17 cellular contexts compared by ENCODE assay signal in the genomic region with DNA sequence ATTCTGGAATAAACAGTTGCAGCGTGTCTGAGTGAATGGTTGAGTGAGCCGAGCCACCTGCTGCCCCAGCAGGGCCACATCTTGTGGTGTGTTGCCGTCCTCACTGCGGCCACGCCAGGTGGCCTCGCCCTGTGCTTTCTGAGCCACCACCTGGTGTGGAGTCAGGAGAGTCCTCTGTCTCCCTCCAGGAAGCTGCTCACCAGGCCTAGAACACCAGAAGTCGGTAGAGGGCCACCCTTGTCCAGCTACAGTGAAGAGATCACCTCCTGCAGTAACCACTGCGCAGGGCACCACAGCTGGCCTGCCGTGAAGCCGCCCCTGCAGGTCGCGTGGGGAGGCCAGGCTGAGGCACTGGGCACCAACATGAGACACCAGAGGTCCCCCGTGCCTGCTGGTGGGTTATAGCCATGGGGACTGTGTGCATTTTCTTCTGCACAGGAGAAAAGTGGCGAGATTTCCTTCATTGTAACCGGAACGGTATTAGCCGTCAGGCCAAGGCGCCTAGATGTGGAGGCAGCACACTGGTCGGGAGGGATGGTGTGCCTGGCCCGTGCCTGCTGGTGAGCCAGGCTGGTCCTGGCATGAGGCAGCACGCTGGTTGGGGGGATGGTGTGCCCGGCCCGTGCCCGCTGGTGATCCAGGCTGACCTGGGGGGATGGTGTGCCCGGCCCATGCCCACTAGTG. TPM values are rescaled to one million over a fixed set of nuclear protein-coding genes. Genes with fewer than 3 reads are reported as not detected.
DNase-seq lines count a peak whose midpoint lies in the region; ATAC-seq and TF ChIP-seq lines count a peak whose summit lies in the region.
"Had no signal": no experiment of that assay in that cellular context is flagged by ENCODE, and none has a peak within 500 bp of the region (broad histone marks: within the 10 kb centered on the region; RNA-seq: fewer than 3 reads in every experiment).

No MANE protein-coding gene starts in this region.

- H2BK120ac ChIP-seq in IMR-90 (ENCODE audit: low read depth, low read length) = no peak overlapping the region

- no peak overlapping the region for H4K5ac ChIP-seq in IMR-90 (ENCODE audit: low read depth, low read length)

- H3K79me1 ChIP-seq in IMR-90 (ENCODE audit: low read depth in 1 of 2, low read length in 2 of 2) = peaks cover 0 to 5% of the 10 kb centered on the region in 2 experiments; a peak in 1 of 4 replicates

- no peak overlapping the region for H3K14ac ChIP-seq in IMR-90 (replicated peaks; ENCODE audit: low read depth, low read length)

- H2BK20ac ChIP-seq in IMR-90 (ENCODE audit: low read depth, low read length) = no peak overlapping the region

- POLR2A ChIA-PET in IMR-90 (lab: Charles Lee; ENCODE audit: unreplicated experiment) = no interaction called here

- no peak overlapping the region for H3K4me3 ChIP-seq in IMR-90 (ENCODE audit: insufficient read depth, low read depth, low read length)
- no peak overlapping the region for H3K4me3 ChIP-seq in effector memory CD4-positive, alpha-beta T cell (ENCODE audit: insufficient read depth, low read depth, low read length, poor library complexity, severe bottlenecking)
- H3K4me3 ChIP-seq: body of pancreas, gastrocnemius medialis, uterus had no signal

- no peak overlapping the region for H3K18ac ChIP-seq in IMR-90 (ENCODE audit: low read depth, low read length)

- no peak overlapping the region; the same call in 1 of the 2 replicates for H2AK5ac ChIP-seq in IMR-90 (ENCODE audit: low read depth, low read length)

- no peak overlapping the region for H2BK5ac ChIP-seq in IMR-90 (ENCODE audit: low read depth, low read length, poor library complexity, severe bottlenecking)

- dilution Hi-C loops in IMR-90 (cut with HindIII; ENCODE audit: low sequenced_read_pairs, unreplicated experiment) = no loop called here

- in situ Hi-C loops in IMR-90 (cut with MboI; ENCODE audit: low sequenced_read_pairs) = no loop called here
- in situ Hi-C loops in GM13977 (cut with MboI; ENCODE audit: low pct_unique_long_range_greater_than_20kb, low sequenced_read_pairs, unreplicated experiment) = no loop called here

- no peaks in the 10 kb centered on the region for H3K27me3 ChIP-seq in IMR-90 (ENCODE audit: control insufficient read depth, insufficient read depth, low read length)
- H3K27me3 ChIP-seq in effector memory CD4-positive, alpha-beta T cell (replicated peaks; ENCODE audit: control insufficient read depth, insufficient read depth, low read length, poor library complexity, severe bottlenecking) = no peaks in the 10 kb centered on the region
- H3K27me3 ChIP-seq: body of pancreas, gastrocnemius medialis, neutrophil, uterus had no signal

- no peak overlapping the region for H3K23ac ChIP-seq in IMR-90 (ENCODE audit: low read depth, low read length)

- no peak overlapping the region for H3K56ac ChIP-seq in IMR-90 (ENCODE audit: extremely low read depth, insufficient read depth, low read length)

- BruUV-seq in IMR-90 (replicated peaks; lab: Mats Ljungman, UMichigan) = no TSS peak

- H4K91ac ChIP-seq in IMR-90 (ENCODE audit: insufficient read depth, low read depth, low read length) = no peak overlapping the region

- no peak for ATAC-seq in IMR-90 (ENCODE audit: low read depth)
- ATAC-seq: body of pancreas; gastrocnemius medialis; stimulated activated naive B cell treated with anti-CD40 and anti-IgM and Interleukin-4, amounts not matched to agents 10 μg/mL and 1 μg/mL and 100 μg/mL, for 72 hours had no signal

- CTCF ChIA-PET in IMR-90 (lab: Yijun Ruan, JAX) = no interaction called here

- TF ChIP-seq POLR2A in IMR-90 (IDR thresholded peaks at IDR 0.05; ENCODE audit: low read depth, low read length) = no peak

- no peaks in the 10 kb centered on the region for H3K9me3 ChIP-seq in IMR-90 (ENCODE audit: control insufficient read depth, insufficient read depth, low read length)
- no peaks in the 10 kb centered on the region for H3K9me3 ChIP-seq in effector memory CD4-positive, alpha-beta T cell (ENCODE audit: control insufficient read depth, low read length)
- H3K9me3 ChIP-seq: body of pancreas, gastrocnemius medialis, neutrophil, uterus had no signal

- TF ChIP-seq RAD21 in IMR-90 (IDR thresholded peaks at IDR 0.05; ENCODE audit: low read length) = no peak

- TF ChIP-seq CTCF in IMR-90 (conservative IDR thresholded peaks at IDR 0.05; ENCODE audit: low read depth, low read length) (no peak), GM13977 (IDR thresholded peaks at IDR 0.05; ENCODE audit: extremely low read depth, insufficient read depth, missing control alignments) (no peak)

- peaks cover 25% of the 10 kb centered on the region for H3K36me3 ChIP-seq in IMR-90 (ENCODE audit: control insufficient read depth, insufficient read depth, low read length)
- peaks cover 5% of the 10 kb centered on the region for H3K36me3 ChIP-seq in effector memory CD4-positive, alpha-beta T cell (ENCODE audit: control insufficient read depth, insufficient read depth, low read length)
- H3K36me3 ChIP-seq: uterus had no signal

- H2BK15ac ChIP-seq in IMR-90 (ENCODE audit: low read depth, low read length) = no peak overlapping the region

- H3K9me1 ChIP-seq in IMR-90 (ENCODE audit: insufficient read depth, low read length) = peaks cover 8% of the 10 kb centered on the region

- H3K27ac ChIP-seq in IMR-90 (ENCODE audit: insufficient read depth, low read length) = no peak overlapping the region
- no peak overlapping the region for H3K27ac ChIP-seq in effector memory CD4-positive, alpha-beta T cell (ENCODE audit: insufficient read depth, low read length, poor library complexity, severe bottlenecking)
- H3K27ac ChIP-seq: body of pancreas, gastrocnemius medialis, HL-60, neutrophil, uterus had no signal

- no peak overlapping the region for H3K9ac ChIP-seq in IMR-90 (ENCODE audit: low read depth, low read length)

- peak overlapping the region; percentile 9 for H2AK9ac ChIP-seq in IMR-90 (replicated peaks; ENCODE audit: low read depth, low read length, poor library complexity)

- H4K20me1 ChIP-seq in IMR-90 (ENCODE audit: insufficient read depth, low read length) = peaks cover 12% of the 10 kb centered on the region; the same call in 1 of the 2 replicates

- peaks cover 11% of the 10 kb centered on the region for H3K4me1 ChIP-seq in IMR-90 (ENCODE audit: control insufficient read depth, insufficient read depth, low read length)
- H3K4me1 ChIP-seq in effector memory CD4-positive, alpha-beta T cell (ENCODE audit: control insufficient read depth, insufficient read depth, low read length, poor library complexity, severe bottlenecking) = peaks cover 13% of the 10 kb centered on the region
- H3K4me1 ChIP-seq: uterus had no signal

- no peak overlapping the region for H4K8ac ChIP-seq in IMR-90 (ENCODE audit: low read depth in 2 of 2, low read length in 2 of 2)

- intact Hi-C loops in IMR-90 (cut with micrococcal nuclease) = loop anchor here (5.0 kb wide), 1 partner anchor 62 kb away; no protein-coding TSS in a partner anchor

- 95% methylated on average over 16 of the region's 25 CpGs; no CpG with 5 or more reads in 1 of the 2 experiments for WGBS in IMR-90 (ENCODE audit: extremely low coverage in 2 of 2, insufficient read length in 1 of 2), 2 experiments

- H3K4ac ChIP-seq in IMR-90 (ENCODE audit: low read depth, low read length) = no peak overlapping the region

- DNase-seq in DMS53 treated with DMSO at 0.1 percent for 48 hours (lab: John Stamatoyannopoulos, UW; ENCODE audit: unreplicated experiment) (peak; percentile 88), IMR-90 (no peak), NCI-H774 (lab: John Stamatoyannopoulos, UW) (peak; percentile 95), iPS-NIHi11 (ENCODE audit: low spot score) (peak; percentile 12), NCI-H1105 treated with DMSO at 0.1 percent for 48 hours (lab: John Stamatoyannopoulos, UW) (no peak), GM13977 (ENCODE audit: low spot score) (no peak)
- no peak for DNase-seq in effector memory CD4-positive, alpha-beta T cell
- DNase-seq: activated gamma-delta T cell; body of pancreas; endodermal cell; gastrocnemius medialis; NCI-H226; stimulated activated CD4-positive, alpha-beta T cell treated with anti-CD3 and anti-CD28 coated beads, Interleukin-4, amount 100 ng/mL, for 4 hours; stimulated activated naive B cell treated with anti-CD40 and anti-IgM and Interleukin-4, amounts not matched to agents 10 μg/mL and 1 μg/mL and 100 μg/mL, for 72 hours; uterus had no signal

- no peak overlapping the region for H3K4me2 ChIP-seq in IMR-90 (ENCODE audit: low read depth, low read length)

- peak overlapping the region; percentile 60 for H2AFZ ChIP-seq in IMR-90 (replicated peaks; ENCODE audit: low read length, poor library complexity)

TF ChIP-seq in IMR-90, 13 proteins besides CTCF, POLR2A, EP300 and RAD21 (continues in another document):
- TF ChIP-seq NFE2L2 (IDR thresholded peaks at IDR 0.05; ENCODE audit: low read depth, low read length) (no peak), MAFK (IDR thresholded peaks at IDR 0.05; ENCODE audit: low read depth, low read length) (no peak)
- TF ChIP-seq, protein P1, sequence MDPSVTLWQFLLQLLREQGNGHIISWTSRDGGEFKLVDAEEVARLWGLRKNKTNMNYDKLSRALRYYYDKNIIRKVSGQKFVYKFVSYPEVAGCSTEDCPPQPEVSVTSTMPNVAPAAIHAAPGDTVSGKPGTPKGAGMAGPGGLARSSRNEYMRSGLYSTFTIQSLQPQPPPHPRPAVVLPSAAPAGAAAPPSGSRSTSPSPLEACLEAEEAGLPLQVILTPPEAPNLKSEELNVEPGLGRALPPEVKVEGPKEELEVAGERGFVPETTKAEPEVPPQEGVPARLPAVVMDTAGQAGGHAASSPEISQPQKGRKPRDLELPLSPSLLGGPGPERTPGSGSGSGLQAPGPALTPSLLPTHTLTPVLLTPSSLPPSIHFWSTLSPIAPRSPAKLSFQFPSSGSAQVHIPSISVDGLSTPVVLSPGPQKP (IDR thresholded peaks at IDR 0.05; ENCODE audit: borderline replicate concordance, low read depth, low read length) = no peak

RNA-seq across cellular contexts. Expression of a gene that starts 28.9 kb away (rescaled TPM):
- 12.5 and 16.1 TPM in 2 replicates for total RNA-seq in IMR-90 (2012; rRNA removed)
- polyA plus RNA-seq in IMR-90 (2012; rRNA removed) = 20.0 and 23.9 TPM in 2 replicates
- polyA plus RNA-seq in IMR-90 (2012; cell fraction: cytosol; rRNA removed) = 9.7 and 19.5 TPM in 2 replicates
- polyA plus RNA-seq in IMR-90 (2012; cell fraction: nucleus; rRNA removed; ENCODE audit: low replicate concordance) = 27.6 and 27.9 TPM in 2 replicates

RNA-seq across cellular contexts. Expression of a gene that starts 32.1 kb away (rescaled TPM):
- 70.8 and 83.7 TPM in 2 replicates for total RNA-seq in IMR-90 (2012; rRNA removed)
- 88.8 and 94.8 TPM in 2 replicates for polyA plus RNA-seq in IMR-90 (2012; rRNA removed)
- 72.3 and 101 TPM in 2 replicates for polyA plus RNA-seq in IMR-90 (2012; cell fraction: cytosol; rRNA removed)
- 89.0 and 135 TPM in 2 replicates for polyA plus RNA-seq in IMR-90 (2012; cell fraction: nucleus; rRNA removed; ENCODE audit: low replicate concordance)

RNA-seq across cellular contexts. Expression of a gene that starts 40.1 kb away (rescaled TPM):
- total RNA-seq in IMR-90 (2012; rRNA removed) = 61.1 and 75.1 TPM in 2 replicates
- polyA plus RNA-seq in IMR-90 (2012; rRNA removed) = 76.7 and 89.0 TPM in 2 replicates
- 84.4 and 115 TPM in 2 replicates for polyA plus RNA-seq in IMR-90 (2012; cell fraction: cytosol; rRNA removed)
- polyA plus RNA-seq in IMR-90 (2012; cell fraction: nucleus; rRNA removed; ENCODE audit: low replicate concordance) = 201 and 366 TPM in 2 replicates

Comparison
In these comparisons a context has a peak if more than half of its experiments do, and no peak if none do; other contexts are left out.
1. DNase-seq: peak in DMS53 treated with DMSO at 0.1 percent for 48 hours (single experiment), NCI-H774 (single experiment) and iPS-NIHi11 (single experiment); none in IMR-90 (single experiment), NCI-H1105 treated with DMSO at 0.1 percent for 48 hours (single experiment), GM13977 (single experiment) and effector memory CD4-positive, alpha-beta T cell (0 of 3).